Comparison of ENCODE assay signal across 8 cellular contexts in the genomic region with DNA sequence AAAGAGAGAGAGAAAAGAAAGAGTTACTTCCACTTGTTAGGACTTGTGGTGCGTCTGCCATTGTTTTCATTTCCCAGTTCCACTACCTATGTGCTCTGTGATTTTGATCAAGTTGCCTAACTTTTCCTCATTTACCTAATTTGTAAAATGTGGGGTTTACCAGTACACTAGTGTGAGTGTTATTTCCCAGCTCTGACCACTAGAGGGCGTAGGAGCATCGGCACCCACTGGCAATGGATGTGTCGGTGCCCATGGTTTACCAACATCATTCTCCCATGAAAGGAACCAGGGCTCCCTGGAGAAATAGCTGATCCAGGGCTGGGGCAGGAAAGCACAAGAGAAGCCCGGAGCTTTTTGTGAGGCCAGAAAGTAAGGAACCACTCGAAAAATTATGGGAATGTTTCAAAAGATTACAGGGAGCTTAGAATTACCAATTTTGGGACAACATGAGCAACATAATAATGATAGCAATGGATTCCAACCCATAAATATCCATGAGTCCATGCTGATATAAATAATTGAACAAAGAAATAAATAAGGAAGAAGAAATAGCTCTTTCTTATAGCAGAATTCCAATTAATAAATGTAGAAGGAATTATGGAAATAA. TPM values are rescaled to one million over a fixed set of nuclear protein-coding genes. Genes with fewer than 3 reads are reported as not detected.
DNase-seq lines count a peak whose midpoint lies in the region; ATAC-seq lines count a peak whose summit lies in the region.

No MANE protein-coding gene starts in this region.

- DNase-seq in AG20443 (ENCODE audit: low spot score) (peak; percentile 86), H7 (peak; percentile 82), NCI-H526 treated with DMSO at 0.1 percent for 48 hours (lab: John Stamatoyannopoulos, UW) (peak; percentile 35), epidermal melanocyte (ENCODE audit: insufficient read length, low spot score) (peak; percentile 71)
- DNase-seq in activated CD8-positive, alpha-beta memory T cell treated with anti-CD3 and anti-CD28 coated beads, Interleukin-2, amount 10 ng/mL, durations not matched to agents 7 days and 5 days: peak; percentile 74
- DNase-seq in naive thymus-derived CD4-positive, alpha-beta T cell: peak; percentile 37 to 77 (median 65)
- DNase-seq in stimulated activated naive CD4-positive, alpha-beta T cell treated with Interleukin-2 at 50 U/mL for 16 hours (lab: John Stamatoyannopoulos, UW): peak; percentile 53

- peak; percentile 73 for ATAC-seq in activated CD8-positive, alpha-beta memory T cell treated with anti-CD3 and anti-CD28 coated beads, Interleukin-2, amount 10 ng/mL, durations not matched to agents 7 days and 5 days
- peak; percentile 81 for ATAC-seq in naive thymus-derived CD4-positive, alpha-beta T cell
- no peak for ATAC-seq in HG03457 (IDR thresholded peaks at IDR 0.05; ENCODE audit: unreplicated experiment)

- H3K27ac Mint-ChIP-seq in activated CD8-positive, alpha-beta memory T cell treated with anti-CD3 and anti-CD28 coated beads, Interleukin-2, amount 10 ng/mL, durations not matched to agents 7 days and 5 days: no peak overlapping the region
- H3K27ac Mint-ChIP-seq in naive thymus-derived CD4-positive, alpha-beta T cell: peak overlapping the region in 5 of 9 donors; percentile 0 to 77 (median 44)

- intact Hi-C loops in naive thymus-derived CD4-positive, alpha-beta T cell (cut with micrococcal nuclease): loop anchor here (5.0 kb wide), 4 partner anchors 50 to 145 kb away; a partner anchor contains a TSS

- H3K4me1 Mint-ChIP-seq in activated CD8-positive, alpha-beta memory T cell treated with anti-CD3 and anti-CD28 coated beads, Interleukin-2, amount 10 ng/mL, durations not matched to agents 7 days and 5 days: no peaks in the 10 kb centered on the region
- peaks cover 0 to 44% (median 36%) of the 10 kb centered on the region in 7 donors for H3K4me1 Mint-ChIP-seq in naive thymus-derived CD4-positive, alpha-beta T cell

- H3K9me3 Mint-ChIP-seq in activated CD8-positive, alpha-beta memory T cell treated with anti-CD3 and anti-CD28 coated beads, Interleukin-2, amount 10 ng/mL, durations not matched to agents 7 days and 5 days (ENCODE audit: low read depth): no peaks in the 10 kb centered on the region
- H3K9me3 Mint-ChIP-seq in naive thymus-derived CD4-positive, alpha-beta T cell: peaks cover 0 to 13% (median 6%) of the 10 kb centered on the region in 11 donors

- H3K9me3 ChIP-seq in naive thymus-derived CD4-positive, alpha-beta T cell (ENCODE audit: control insufficient read depth in 2 of 3, low read length in 3 of 3): peaks cover 0 to 3% (median 0%) of the 10 kb centered on the region in 3 experiments

- H3K27ac ChIP-seq in naive thymus-derived CD4-positive, alpha-beta T cell (ENCODE audit: low read depth, low read length): no peak overlapping the region

- H3K27me3 ChIP-seq in H7 (ENCODE audit: control insufficient read depth, insufficient read depth, low read length): no peaks in the 10 kb centered on the region
- no peaks in the 10 kb centered on the region for H3K27me3 ChIP-seq in naive thymus-derived CD4-positive, alpha-beta T cell (ENCODE audit: control insufficient read depth in 2 of 2, insufficient read depth in 2 of 2, low read length in 2 of 2)

- no peak overlapping the region for H3K4me3 ChIP-seq in H7 (ENCODE audit: insufficient read depth, low read depth, low read length)
- H3K4me3 ChIP-seq in naive thymus-derived CD4-positive, alpha-beta T cell (ENCODE audit: low read length): no peak overlapping the region

- no peak overlapping the region for H3K4me3 Mint-ChIP-seq in activated CD8-positive, alpha-beta memory T cell treated with anti-CD3 and anti-CD28 coated beads, Interleukin-2, amount 10 ng/mL, durations not matched to agents 7 days and 5 days
- no peak overlapping the region for H3K4me3 Mint-ChIP-seq in naive thymus-derived CD4-positive, alpha-beta T cell

- no peaks in the 10 kb centered on the region for H3K36me3 ChIP-seq in H7 (replicated peaks; ENCODE audit: control insufficient read depth, insufficient read depth, low read length)
- H3K36me3 ChIP-seq in naive thymus-derived CD4-positive, alpha-beta T cell (ENCODE audit: control insufficient read depth in 2 of 3, insufficient read depth in 3 of 3, low read length in 3 of 3): no peaks in the 10 kb centered on the region

- CTCF ChIA-PET in activated CD8-positive, alpha-beta memory T cell treated with anti-CD3 and anti-CD28 coated beads, Interleukin-2, amount 10 ng/mL, durations not matched to agents 7 days and 5 days (lab: Charles Lee): interaction anchor here (0.8 to 4.3 kb wide), 27 partner anchors 9 to 202 kb away, joined by 3 to 50 read pairs (median 4); a partner anchor contains a TSS
- CTCF ChIA-PET in naive thymus-derived CD4-positive, alpha-beta T cell (lab: Charles Lee): interaction anchor here (0.6 to 3.6 kb wide), 17 partner anchors 8 to 410 kb away, joined by 3 to 53 read pairs (median 4); a partner anchor contains a TSS

- H3K4me1 ChIP-seq in naive thymus-derived CD4-positive, alpha-beta T cell (ENCODE audit: control insufficient read depth in 2 of 2, insufficient read depth in 2 of 2, low read length in 2 of 2): peaks cover 0 to 29% of the 10 kb centered on the region in 2 donors

- H3K36me3 Mint-ChIP-seq in activated CD8-positive, alpha-beta memory T cell treated with anti-CD3 and anti-CD28 coated beads, Interleukin-2, amount 10 ng/mL, durations not matched to agents 7 days and 5 days: no peaks in the 10 kb centered on the region
- H3K36me3 Mint-ChIP-seq in naive thymus-derived CD4-positive, alpha-beta T cell: peaks cover 0 to 1% (median 0%) of the 10 kb centered on the region in 5 donors

- H3K27me3 Mint-ChIP-seq in activated CD8-positive, alpha-beta memory T cell treated with anti-CD3 and anti-CD28 coated beads, Interleukin-2, amount 10 ng/mL, durations not matched to agents 7 days and 5 days: peaks cover 22% of the 10 kb centered on the region
- peaks cover 0 to 12% (median 8%) of the 10 kb centered on the region in 5 donors for H3K27me3 Mint-ChIP-seq in naive thymus-derived CD4-positive, alpha-beta T cell

- POLR2A ChIA-PET in naive thymus-derived CD4-positive, alpha-beta T cell (lab: Charles Lee): interaction anchor here (0.5 to 1.0 kb wide), 2 partner anchors 11 to 524 kb away, joined by 3 read pairs; no protein-coding TSS in a partner anchor

RNA-seq across cellular contexts. Expression of a gene that starts 15.1 kb away (rescaled TPM):
- not detected in 2 replicates for total RNA-seq in H7 (2014; rRNA removed; shearing (Covaris generic))
- total RNA-seq in activated CD8-positive, alpha-beta memory T cell treated with anti-CD3 and anti-CD28 coated beads, Interleukin-2, amount 10 ng/mL, durations not matched to agents 7 days and 5 days: not detected
- 1 to 10 TPM in 2 of 5 experiments, under 1 TPM in 1, not detected in 2; 0.60 to 1.5 (median 1.1) TPM for total RNA-seq in naive thymus-derived CD4-positive, alpha-beta T cell
- polyA plus RNA-seq in naive thymus-derived CD4-positive, alpha-beta T cell: not detected

RNA-seq across cellular contexts. Expression of a gene that starts 46.1 kb away (rescaled TPM):
- not detected in 2 replicates for total RNA-seq in H7 (2014; rRNA removed; shearing (Covaris generic))
- not detected for total RNA-seq in activated CD8-positive, alpha-beta memory T cell treated with anti-CD3 and anti-CD28 coated beads, Interleukin-2, amount 10 ng/mL, durations not matched to agents 7 days and 5 days
- not detected for total RNA-seq in naive thymus-derived CD4-positive, alpha-beta T cell
- polyA plus RNA-seq in naive thymus-derived CD4-positive, alpha-beta T cell: not detected

Comparison
In these comparisons a context has a peak if more than half of its experiments do, and no peak if none do; other contexts are left out.
1. DNase-seq: peak in every context shown above with its lines; median percentile 86 in AG20443; 82 in H7; 74 in activated CD8-positive, alpha-beta memory T cell treated with anti-CD3 and anti-CD28 coated beads, Interleukin-2, amount 10 ng/mL, durations not matched to agents 7 days and 5 days; 71 in epidermal melanocyte; 65 in naive thymus-derived CD4-positive, alpha-beta T cell; 53 in stimulated activated naive CD4-positive, alpha-beta T cell treated with Interleukin-2 at 50 U/mL for 16 hours; 35 in NCI-H526 treated with DMSO at 0.1 percent for 48 hours.